31 cellular contexts compared by ENCODE assay signal in genomic region chr5:81349161-81349560, GRCh38. TPM values are rescaled to one million over a fixed set of nuclear protein-coding genes. Genes with fewer than 3 reads are reported as not detected.
"Had no signal": no experiment of that assay in that cellular context is flagged by ENCODE, and none has a peak within 500 bp of the region (broad histone marks: within the 10 kb centered on the region; RNA-seq: fewer than 3 reads in every experiment).

No MANE protein-coding gene starts in this region.

- DNase-seq: activated CD4-positive, alpha-beta memory T cell treated with anti-CD3 and anti-CD28 coated beads, Interleukin-2, amount 10 ng/mL, durations not matched to agents 7 days and 5 days; activated CD4-positive, alpha-beta T cell treated with anti-CD3 and anti-CD28 coated beads for 1 hour; activated CD4-positive, alpha-beta T cell treated with anti-CD3 and anti-CD28 coated beads for 4 hours; activated CD4-positive, alpha-beta T cell treated with anti-CD3 and anti-CD28 coated beads, Interleukin-2, amount 10 ng/mL, durations not matched to agents 7 days and 5 days; activated CD4-positive, alpha-beta T cell treated with anti-CD3 and anti-CD28 coated beads, Interleukin-2, amount 50 U/mL, for 4 hours; activated CD8-positive, alpha-beta memory T cell treated with anti-CD3 and anti-CD28 coated beads, Interleukin-2, amount 50 U/mL, for 48 hours; activated gamma-delta T cell; activated naive CD4-positive, alpha-beta T cell; activated naive CD4-positive, alpha-beta T cell treated with anti-CD3 and anti-CD28 coated beads, Interleukin-2, amount 10 ng/mL, durations not matched to agents 7 days and 5 days; activated naive CD8-positive, alpha-beta T cell treated with anti-CD3 and anti-CD28 coated beads, Interleukin-2, amount 10 ng/mL, durations not matched to agents 7 days and 5 days; activated T-cell treated with anti-CD3 and anti-CD28 coated beads for 4 hours; activated T-cell treated with anti-CD3 and anti-CD28 coated beads, Interleukin-2, amount 50 U/mL, for 24 hours; activated T-cell treated with anti-CD3 and anti-CD28 coated beads, Interleukin-2, amount 50 U/mL, for 72 hours; central memory CD4-positive, alpha-beta T cell; cerebellar nuclear complex; colonic mucosa; effector CD8-positive, alpha-beta T cell; endodermal cell; foreskin keratinocyte; T-helper 2 cell had no signal

- H3K9me3 ChIP-seq: ascending aorta, breast epithelium, colonic mucosa, gastroesophageal sphincter had no signal

- H3K4me3 ChIP-seq: ascending aorta, breast epithelium, cardiac muscle cell, colonic mucosa, gastroesophageal sphincter had no signal

- H3K4me1 Mint-ChIP-seq: activated CD4-positive, alpha-beta memory T cell treated with anti-CD3 and anti-CD28 coated beads, Interleukin-2, amount 10 ng/mL, durations not matched to agents 7 days and 5 days; activated CD4-positive, alpha-beta T cell treated with anti-CD3 and anti-CD28 coated beads, Interleukin-2, amount 10 ng/mL, durations not matched to agents 7 days and 5 days; activated naive CD4-positive, alpha-beta T cell treated with anti-CD3 and anti-CD28 coated beads, Interleukin-2, amount 10 ng/mL, durations not matched to agents 7 days and 5 days; activated naive CD8-positive, alpha-beta T cell treated with anti-CD3 and anti-CD28 coated beads, Interleukin-2, amount 10 ng/mL, durations not matched to agents 7 days and 5 days; brain had no signal

- H3K36me3 Mint-ChIP-seq: activated naive CD4-positive, alpha-beta T cell treated with anti-CD3 and anti-CD28 coated beads, Interleukin-2, amount 10 ng/mL, durations not matched to agents 7 days and 5 days; activated naive CD4-positive, alpha-beta T cell treated with anti-CD3 and anti-CD28 coated beads, Interleukin-2, amount 50 U/mL, for 72 hours; activated naive CD8-positive, alpha-beta T cell treated with anti-CD3 and anti-CD28 coated beads, Interleukin-2, amount 10 ng/mL, durations not matched to agents 7 days and 5 days; brain had no signal

- H3K27me3 ChIP-seq: ascending aorta, breast epithelium, cardiac muscle cell, colonic mucosa, foreskin keratinocyte, gastroesophageal sphincter had no signal

- H3K9me3 Mint-ChIP-seq: activated CD4-positive, alpha-beta memory T cell treated with anti-CD3 and anti-CD28 coated beads, Interleukin-2, amount 10 ng/mL, durations not matched to agents 7 days and 5 days; activated CD4-positive, alpha-beta T cell treated with anti-CD3 and anti-CD28 coated beads, Interleukin-2, amount 10 ng/mL, durations not matched to agents 7 days and 5 days; activated naive CD4-positive, alpha-beta T cell treated with anti-CD3 and anti-CD28 coated beads, Interleukin-2, amount 10 ng/mL, durations not matched to agents 7 days and 5 days; activated naive CD4-positive, alpha-beta T cell treated with anti-CD3 and anti-CD28 coated beads, Interleukin-2, amount 50 U/mL, for 72 hours; activated naive CD8-positive, alpha-beta T cell treated with anti-CD3 and anti-CD28 coated beads, Interleukin-2, amount 10 ng/mL, durations not matched to agents 7 days and 5 days; activated T-cell treated with anti-CD3 and anti-CD28 coated beads, Interleukin-2, amount 50 U/mL, for 24 hours; activated T-cell treated with anti-CD3 and anti-CD28 coated beads, Interleukin-2, amount 50 U/mL, for 72 hours; brain; endodermal cell had no signal

- ATAC-seq: activated naive CD4-positive, alpha-beta T cell treated with anti-CD3 and anti-CD28 coated beads, Interleukin-2, amount 50 U/mL, for 72 hours; activated T-cell treated with anti-CD3 and anti-CD28 coated beads, Interleukin-2, amount 50 U/mL, for 72 hours; esophagus mucosa; foreskin keratinocyte; gastroesophageal sphincter had no signal

- H3K4me1 ChIP-seq: ascending aorta, breast epithelium, colonic mucosa, foreskin keratinocyte, gastroesophageal sphincter had no signal

- H3K27ac ChIP-seq: ascending aorta, breast epithelium, cardiac muscle cell, colonic mucosa, foreskin keratinocyte, gastroesophageal sphincter had no signal

- H3K27me3 Mint-ChIP-seq: activated T-cell treated with anti-CD3 and anti-CD28 coated beads, Interleukin-2, amount 50 U/mL, for 24 hours had no signal

- H3K4me3 Mint-ChIP-seq: activated CD4-positive, alpha-beta memory T cell treated with anti-CD3 and anti-CD28 coated beads, Interleukin-2, amount 10 ng/mL, durations not matched to agents 7 days and 5 days; activated CD4-positive, alpha-beta T cell treated with anti-CD3 and anti-CD28 coated beads, Interleukin-2, amount 10 ng/mL, durations not matched to agents 7 days and 5 days; activated naive CD4-positive, alpha-beta T cell treated with anti-CD3 and anti-CD28 coated beads, Interleukin-2, amount 10 ng/mL, durations not matched to agents 7 days and 5 days; activated naive CD8-positive, alpha-beta T cell treated with anti-CD3 and anti-CD28 coated beads, Interleukin-2, amount 10 ng/mL, durations not matched to agents 7 days and 5 days; activated T-cell treated with anti-CD3 and anti-CD28 coated beads, Interleukin-2, amount 50 U/mL, for 24 hours; activated T-cell treated with anti-CD3 and anti-CD28 coated beads, Interleukin-2, amount 50 U/mL, for 72 hours; brain; endodermal cell had no signal

- H3K36me3 ChIP-seq: ascending aorta, breast epithelium, cardiac muscle cell, colonic mucosa, gastroesophageal sphincter had no signal

- H3K27ac Mint-ChIP-seq: activated CD4-positive, alpha-beta memory T cell treated with anti-CD3 and anti-CD28 coated beads, Interleukin-2, amount 10 ng/mL, durations not matched to agents 7 days and 5 days; activated CD4-positive, alpha-beta T cell treated with anti-CD3 and anti-CD28 coated beads, Interleukin-2, amount 10 ng/mL, durations not matched to agents 7 days and 5 days; activated naive CD4-positive, alpha-beta T cell treated with anti-CD3 and anti-CD28 coated beads, Interleukin-2, amount 10 ng/mL, durations not matched to agents 7 days and 5 days; activated naive CD4-positive, alpha-beta T cell treated with anti-CD3 and anti-CD28 coated beads, Interleukin-2, amount 50 U/mL, for 72 hours; activated naive CD8-positive, alpha-beta T cell treated with anti-CD3 and anti-CD28 coated beads, Interleukin-2, amount 10 ng/mL, durations not matched to agents 7 days and 5 days; activated T-cell treated with anti-CD3 and anti-CD28 coated beads, Interleukin-2, amount 50 U/mL, for 24 hours; activated T-cell treated with anti-CD3 and anti-CD28 coated beads, Interleukin-2, amount 50 U/mL, for 72 hours; brain; endodermal cell had no signal

RNA-seq across cellular contexts. Expression of gene ACOT12, which starts 44.8 kb away (rescaled TPM):
- total RNA-seq: activated CD4-positive, alpha-beta memory T cell treated with anti-CD3 and anti-CD28 coated beads, Interleukin-2, amount 10 ng/mL, durations not matched to agents 7 days and 5 days; activated CD4-positive, alpha-beta T cell treated with anti-CD3 and anti-CD28 coated beads, Interleukin-2, amount 10 ng/mL, durations not matched to agents 7 days and 5 days; activated naive CD4-positive, alpha-beta T cell treated with anti-CD3 and anti-CD28 coated beads, Interleukin-2, amount 50 U/mL, for 72 hours; activated naive CD8-positive, alpha-beta T cell treated with anti-CD3 and anti-CD28 coated beads, Interleukin-2, amount 10 ng/mL, durations not matched to agents 7 days and 5 days; activated T-cell treated with anti-CD3 and anti-CD28 coated beads, Interleukin-2, amount 50 U/mL, for 72 hours; ascending aorta; breast epithelium; cardiac muscle cell; colonic mucosa; dermis microvascular lymphatic vessel endothelial cell; epithelial cell of proximal tubule; esophagus mucosa; foreskin keratinocyte; gastroesophageal sphincter; glomerular endothelial cell; T-helper 1 cell treated with Interleukin-12 subunit alpha and Interleukin-12 subunit beta and Interleukin-4 antibody, amounts not matched to agents 30 ng/mL and 1 ng/mL, for 36 hours had no signal
- polyA plus RNA-seq: cardiac muscle cell, foreskin keratinocyte had no signal
